Comparison of ENCODE assay signal across 10 cellular contexts in the genomic region with DNA sequence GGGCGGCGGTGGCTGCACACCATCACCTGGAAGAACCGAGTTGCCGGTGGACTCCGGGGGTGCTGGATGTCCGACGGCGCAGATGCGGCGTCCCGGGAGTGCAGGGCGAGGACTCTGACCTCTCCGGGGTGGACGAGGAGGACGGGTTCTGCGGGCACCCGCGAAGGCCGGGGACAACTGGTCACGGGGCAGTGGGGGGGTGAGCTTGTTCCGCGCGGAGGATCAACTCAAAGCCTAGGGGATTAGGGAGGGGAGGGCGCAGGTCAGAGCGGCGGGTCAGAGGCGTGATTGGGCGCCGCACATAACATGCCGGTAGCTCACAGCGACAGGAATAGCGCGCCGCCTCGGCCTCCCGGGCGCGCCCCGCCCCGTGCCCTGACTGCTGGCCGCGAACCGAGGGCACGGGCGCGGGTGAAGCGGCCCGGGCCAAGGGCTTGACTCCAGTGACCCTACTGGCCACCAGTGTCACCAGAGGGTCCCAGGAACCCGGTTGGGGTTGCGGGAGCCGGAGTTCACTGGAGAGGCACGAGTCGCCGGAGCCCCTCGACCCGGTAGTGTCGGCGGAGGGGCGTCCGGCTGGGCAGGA. TPM values are rescaled to one million over a fixed set of nuclear protein-coding genes. Genes with fewer than 3 reads are reported as not detected.
DNase-seq lines count a peak whose midpoint lies in the region; ATAC-seq and TF ChIP-seq lines count a peak whose summit lies in the region.
"Had no signal": no experiment of that assay in that cellular context is flagged by ENCODE, and none has a peak within 500 bp of the region (broad histone marks: within the 10 kb centered on the region; RNA-seq: fewer than 3 reads in every experiment).

A gene with protein sequence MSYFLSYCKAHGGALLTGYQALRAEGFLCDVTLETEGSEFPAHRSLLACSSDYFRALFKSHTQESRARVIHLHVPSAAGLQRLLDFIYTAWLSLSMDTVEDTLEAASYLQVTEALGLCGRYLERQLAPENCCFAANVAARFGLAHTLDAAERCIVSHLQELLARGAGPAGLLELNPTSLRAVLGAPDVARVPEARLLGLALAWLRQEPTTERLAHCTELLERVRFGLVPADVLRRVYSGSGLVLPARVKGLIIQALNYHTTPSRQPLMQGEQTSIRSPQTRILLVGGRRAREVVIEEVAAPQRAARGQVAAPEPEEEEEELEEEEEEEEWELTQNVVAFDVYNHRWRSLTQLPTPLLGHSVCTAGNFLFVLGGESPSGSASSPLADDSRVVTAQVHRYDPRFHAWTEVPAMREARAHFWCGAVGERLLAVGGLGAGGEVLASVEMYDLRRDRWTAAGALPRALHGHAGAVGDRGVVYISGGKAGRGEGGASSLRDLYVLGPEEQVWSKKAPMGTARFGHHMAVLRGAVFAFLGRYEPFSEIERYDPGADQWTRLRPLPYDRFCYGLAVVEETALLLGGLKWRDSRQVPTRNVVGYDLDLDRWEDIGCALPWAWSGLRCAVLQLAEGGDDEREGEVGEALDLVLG (minus strand): TSS at position 179 of the 586 bp plus-strand sequence. CDS start 542 bp downstream, outside the sequence.

- peaks cover 10% of the 10 kb centered on the region for H3K4me1 Mint-ChIP-seq in chondrocyte (ENCODE audit: low read depth)

- peak; percentile 81 for ATAC-seq in mucosa of descending colon
- no peak for ATAC-seq in GM21723 (IDR thresholded peaks at IDR 0.05; ENCODE audit: unreplicated experiment)

- H3K27me3 ChIP-seq in HUES64 (ENCODE audit: insufficient read depth, low read length): 0 out of 2 replicates have a peak, but pooled peaks cover 3% of the 10 kb centered on the region

- intact Hi-C loops in mucosa of descending colon (cut with DNase I, micrococcal nuclease): no loop called here

- H3K9me3 ChIP-seq in HUES64 (ENCODE audit: insufficient read depth, low read depth, low read length) (no peaks in the 10 kb centered on the region), mucosa of descending colon (no peaks in the 10 kb centered on the region)

- no peaks in the 10 kb centered on the region for H3K36me3 Mint-ChIP-seq in chondrocyte (ENCODE audit: low read depth)

- TF ChIP-seq CTCF in AG04449 (IDR thresholded peaks at IDR 0.05; ENCODE audit: insufficient read depth, low read length, missing control alignments) (no peak), chondrocyte (IDR thresholded peaks at IDR 0.05) (no peak), mucosa of descending colon (IDR thresholded peaks at IDR 0.05) (no peak)

- no peak within 1 kb of the TSS for H3K4me3 Mint-ChIP-seq in chondrocyte (ENCODE audit: unreplicated experiment)

- DNase-seq in AG04449 (ENCODE audit: low read depth, low spot score) (no peak), chondrocyte (ENCODE audit: low spot score) (peak; percentile 92), mucosa of descending colon (peak; percentile 28 to 62 (median 43)), kidney glomerular epithelial cell (lab: John Stamatoyannopoulos, UW) (no peak), COR-L47 (lab: John Stamatoyannopoulos, UW) (no peak), NCI-H524 (lab: John Stamatoyannopoulos, UW) (no peak)
- DNase-seq: amniotic stem cell had no signal

- no peak within 1 kb of the TSS for H3K27ac Mint-ChIP-seq in chondrocyte (ENCODE audit: unreplicated experiment)

- 10% methylated on average over 60 of the region's 60 CpGs for WGBS in HUES64

- H3K9ac ChIP-seq in HUES64 (ENCODE audit: low read depth, low read length): peak within 1 kb of the TSS; percentile 67

- peak within 1 kb of the TSS; percentile 23 for H3K4me3 ChIP-seq in AG04449 (ENCODE audit: low read depth, low read length)
- peak within 1 kb of the TSS; percentile 59 for H3K4me3 ChIP-seq in HUES64 (ENCODE audit: low read length)
- no peak within 1 kb of the TSS for H3K4me3 ChIP-seq in mucosa of descending colon

- no peaks in the 10 kb centered on the region for H3K9me3 Mint-ChIP-seq in chondrocyte (ENCODE audit: low read depth)

- H3K36me3 ChIP-seq in HUES64 (ENCODE audit: insufficient read depth, low read length) (no peaks in the 10 kb centered on the region), mucosa of descending colon (ENCODE audit: low read depth) (no peaks in the 10 kb centered on the region)

- no peaks in the 10 kb centered on the region for H3K27me3 Mint-ChIP-seq in chondrocyte (ENCODE audit: low read depth)

- H3K4me1 ChIP-seq in HUES64 (ENCODE audit: insufficient read depth, low read length) (no peaks in the 10 kb centered on the region), mucosa of descending colon (ENCODE audit: low read depth) (no peaks in the 10 kb centered on the region)

- CTCF ChIA-PET in AG04449 (lab: Yijun Ruan, JAX): no interaction called here

- POLR2A ChIA-PET in AG04449 (lab: Yijun Ruan, JAX): no interaction called here

- H3K27ac ChIP-seq in HUES64 (ENCODE audit: low read depth, low read length): no peak within 1 kb of the TSS

RNA-seq across cellular contexts. Expression of the gene that starts here (rescaled TPM):
- polyA plus RNA-seq in HUES64 (2013, experiment 1 of 2): 0.15 TPM
- 0.13 TPM for polyA plus RNA-seq in HUES64 (2013, experiment 2 of 2)
- total RNA-seq in chondrocyte (not detected in 3 replicates), mucosa of descending colon (1 to 10 TPM; 1.6 to 2.5 (median 2.1) TPM)
- total RNA-seq: HT1080 had no signal

Comparison
In these comparisons a context has a peak if more than half of its experiments do, and no peak if none do; other contexts are left out.
1. Peak in DNase-seq in chondrocyte; RNA of the gene not detected or under 1 TPM.
2. DNase-seq: peak in mucosa of descending colon (3 of 3); none in AG04449 (single experiment), kidney glomerular epithelial cell (single experiment), COR-L47 (single experiment) and NCI-H524 (0 of 2).